Comparison of ENCODE assay signal across 18 cellular contexts in genomic region chr7:38681882-38682281, GRCh38. TPM values are rescaled to one million over a fixed set of nuclear protein-coding genes. Genes with fewer than 3 reads are reported as not detected.
DNase-seq lines count a peak whose midpoint lies in the region; ATAC-seq and TF ChIP-seq lines count a peak whose summit lies in the region.
"Had no signal": no experiment of that assay in that cellular context is flagged by ENCODE, and none has a peak within 500 bp of the region (broad histone marks: within the 10 kb centered on the region; RNA-seq: fewer than 3 reads in every experiment).

No MANE protein-coding gene starts in this region.

- no peak for TF ChIP-seq CTCF in foreskin fibroblast (IDR thresholded peaks at IDR 0.05; ENCODE audit: low read depth, low read length)
- no peak for TF ChIP-seq CTCF in spleen (IDR thresholded peaks at IDR 0.05 in 8 of 11, conservative IDR thresholded peaks at IDR 0.05 in 3 of 11)

- DNase-seq in NCI-H2107 treated with DMSO at 0.1 percent for 48 hours (lab: John Stamatoyannopoulos, UW; ENCODE audit: unreplicated experiment) (peak; percentile 80), NCI-H2107 (lab: John Stamatoyannopoulos, UW) (no peak), NCI-H2081 (lab: John Stamatoyannopoulos, UW) (peak; percentile 85 to 96), NCI-H82 (lab: John Stamatoyannopoulos, UW) (peak; percentile 77), foreskin fibroblast (peak; percentile 6 to 51), T-helper 2 cell (no peak), spleen (no peak)
- DNase-seq: 8988T; activated CD8-positive, alpha-beta memory T cell treated with anti-CD3 and anti-CD28 coated beads, Interleukin-2, amount 50 U/mL, for 48 hours; activated naive CD4-positive, alpha-beta T cell; hippocampal formation; KG1; kidney glomerular epithelial cell; NCI-H1436; PC-9; upper lobe of right lung had no signal

- no peaks in the 10 kb centered on the region for H3K36me3 ChIP-seq in spleen
- H3K36me3 ChIP-seq: SJSA1, upper lobe of right lung had no signal

- no peak overlapping the region for H3K27ac ChIP-seq in spleen
- H3K27ac ChIP-seq: PC-9, SJSA1, upper lobe of right lung had no signal

- H3K4me3 ChIP-seq in foreskin fibroblast (ENCODE audit: low read depth in 1 of 2, low read length in 2 of 2) (no peak overlapping the region), spleen (no peak overlapping the region)
- H3K4me3 ChIP-seq: PC-9, SJSA1, upper lobe of right lung had no signal

- intact Hi-C loops in spleen (cut with DNase I; ENCODE audit: low total_unique reads): no loop called here

- H3K4me1 ChIP-seq in spleen: no peaks in the 10 kb centered on the region
- H3K4me1 ChIP-seq: SJSA1, upper lobe of right lung had no signal

- WGBS in spleen, 5 donors: 74 to 92% (median 91%) methylated on average over 1 of the region's 1 CpG

- ATAC-seq in HG03378 (IDR thresholded peaks at IDR 0.05; ENCODE audit: unreplicated experiment): no peak
- ATAC-seq: upper lobe of right lung had no signal

- no peaks in the 10 kb centered on the region for H3K9me3 ChIP-seq in spleen
- H3K9me3 ChIP-seq: SJSA1, upper lobe of right lung had no signal

- no peak for TF ChIP-seq POLR2A in spleen (IDR thresholded peaks at IDR 0.05)

- no peaks in the 10 kb centered on the region for H3K27me3 ChIP-seq in spleen (replicated peaks in 1 of 7)
- H3K27me3 ChIP-seq: SJSA1, upper lobe of right lung had no signal

RNA-seq across cellular contexts. Expression of gene AMPH, which starts 50.7 kb away (rescaled TPM):
- total RNA-seq in spleen: 10 to 100 TPM in 1 of 7 donors, 1 to 10 TPM in 5, under 1 TPM in 1; 0.70 to 10.3 (median 2.1) TPM
- polyA plus RNA-seq in spleen: under 1 TPM; 0.09 to 0.35 (median 0.26) TPM
- total RNA-seq: PC-9, SJSA1 had no signal

Comparison
In these comparisons a context has a peak if more than half of its experiments do, and no peak if none do; other contexts are left out.
1. DNase-seq: peak in NCI-H2107 treated with DMSO at 0.1 percent for 48 hours (single experiment), NCI-H2081 (2 of 2), NCI-H82 (single experiment) and foreskin fibroblast (2 of 2); none in NCI-H2107 (single experiment), T-helper 2 cell (0 of 5) and spleen (single experiment).